ENCODE assay signal across 9 cellular contexts in the genomic region with DNA sequence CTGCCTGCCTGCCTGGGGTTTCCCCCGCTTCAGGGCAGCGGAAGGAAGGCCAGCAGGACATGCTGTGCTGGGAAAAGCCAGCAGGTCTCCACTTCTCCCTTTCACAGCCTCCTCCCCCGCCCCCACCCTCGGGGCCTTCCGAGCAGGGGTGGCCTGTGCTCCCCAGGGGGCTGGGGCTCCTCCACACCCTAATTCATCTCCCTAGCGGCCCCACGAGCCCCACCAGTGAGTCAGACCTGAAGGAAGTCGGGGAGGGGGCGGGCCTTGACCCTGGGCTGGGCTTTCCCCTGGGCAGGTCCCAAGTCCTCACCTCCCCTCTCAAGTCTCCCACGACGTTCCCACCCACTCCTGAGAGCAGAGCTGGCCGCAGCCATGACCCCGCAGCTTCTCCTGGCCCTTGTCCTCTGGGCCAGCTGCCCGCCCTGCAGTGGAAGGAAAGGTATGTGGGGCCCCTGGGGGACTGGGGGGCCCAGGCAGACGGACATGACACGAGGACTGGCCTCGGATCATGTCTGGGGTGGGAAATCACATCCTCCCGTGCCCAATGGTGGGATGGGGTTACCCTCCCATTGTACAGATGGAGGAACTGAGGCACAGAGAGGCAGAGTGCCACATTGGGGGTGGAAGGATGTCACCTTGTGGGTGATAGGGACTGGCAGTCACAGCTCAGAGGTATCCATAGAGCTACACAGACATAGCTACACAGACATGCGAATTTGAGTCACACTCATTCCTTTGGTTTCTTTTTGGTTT. TPM values are rescaled to one million over a fixed set of nuclear protein-coding genes. Genes with fewer than 3 reads are reported as not detected.
DNase-seq lines count a peak whose midpoint lies in the region; ATAC-seq, FAIRE-seq and TF ChIP-seq lines count a peak whose summit lies in the region.
"Had no signal": no experiment of that assay in that cellular context is flagged by ENCODE, and none has a peak within 500 bp of the region (broad histone marks: within the 10 kb centered on the region; RNA-seq: fewer than 3 reads in every experiment).

A gene (plus strand): TSS at position 345 of the 753 bp plus-strand sequence. CDS start 28 bp downstream, at position 373.

- in situ Hi-C loops in GM12878 (cut with MboI) = no loop called here

- H2AFZ ChIP-seq in Karpas-422 (ENCODE audit: low read length) = no peak within 1 kb of the TSS
- peak within 1 kb of the TSS; percentile 83 for H2AFZ ChIP-seq in GM12878 (ENCODE audit: control insufficient read depth, low read depth, low read length)

- H3K9me3 ChIP-seq in Karpas-422 (ENCODE audit: low read length) (no peaks in the 10 kb centered on the region), GM12878 (replicated peaks; ENCODE audit: control insufficient read depth, insufficient read depth, low read length) (no peaks in the 10 kb centered on the region), mucosa of descending colon (no peaks in the 10 kb centered on the region)
- H3K9me3 ChIP-seq: neutrophil had no signal

- H3K4me2 ChIP-seq in Karpas-422 (ENCODE audit: low read depth, low read length, poor library complexity, severe bottlenecking) (no peak within 1 kb of the TSS), GM12878 (ENCODE audit: control insufficient read depth, insufficient read depth) (peak within 1 kb of the TSS; percentile 75)

- H3K9ac ChIP-seq in Karpas-422 (ENCODE audit: low read length) (no peak within 1 kb of the TSS), GM12878 (ENCODE audit: control insufficient read depth, insufficient read depth, low read length) (peak within 1 kb of the TSS; percentile 95)

- peak; percentile 60 for DNase-seq in Karpas-422
- DNase-seq in GM12878 (ENCODE audit: low read depth, low spot score) = peak; percentile 88
- peak in 1 of 3 donors; percentile 60 for DNase-seq in mucosa of descending colon
- DNase-seq in COLO668 (lab: John Stamatoyannopoulos, UW; ENCODE audit: unreplicated experiment) = no peak
- no peak for DNase-seq in NCI-H1048 (lab: John Stamatoyannopoulos, UW)

- peak; percentile 38 for FAIRE-seq in GM12878 (lab: Jason Lieb, UNC)

- 1% methylated on average over 18 of the region's 19 CpGs for WGBS in GM12878 (ENCODE audit: insufficient coverage, insufficient replicate concordance, low lambda C conversion rate, missing lambda C conversion rate)

- H4K20me1 ChIP-seq in Karpas-422 (ENCODE audit: insufficient read depth, low read depth, low read length) (no peaks in the 10 kb centered on the region), GM12878 (ENCODE audit: control insufficient read depth, insufficient read depth) (no peaks in the 10 kb centered on the region)

- TF ChIP-seq POLR2A in GM10847 (IDR thresholded peaks at IDR 0.05; ENCODE audit: extremely low read depth, insufficient read length) (peak; percentile 58), GM12878 (IDR thresholded peaks at IDR 0.05; ENCODE audit: low read depth, low read length) (peak; percentile 84)

- SMC1A ChIA-PET in GM12878 (lab: Charles Lee; ENCODE audit: uncharacterized antibody, unreplicated experiment) = interaction anchor here (1.4 to 2.3 kb wide), 4 partner anchors 15 to 242 kb away, joined by 4 to 9 read pairs (median 5); a partner anchor contains a TSS

- H3K4me1 ChIP-seq in Karpas-422 (ENCODE audit: low read length) (peaks cover 7% of the 10 kb centered on the region), GM12878 (ENCODE audit: control insufficient read depth, insufficient read depth, low read length) (peaks cover 24% of the 10 kb centered on the region), mucosa of descending colon (ENCODE audit: low read depth) (no peaks in the 10 kb centered on the region)

- no peak; a peak in 1 of 6 replicates for TF ChIP-seq CTCF in GM12878 (IDR thresholded peaks at IDR 0.05 in 2 of 3, conservative IDR thresholded peaks at IDR 0.05 in 1 of 3; ENCODE audit: control insufficient read depth in 2 of 3, extremely low read depth in 1 of 3, insufficient read depth in 1 of 3, low read depth in 3 of 3, low read length in 3 of 3)
- no peak for TF ChIP-seq CTCF in mucosa of descending colon (IDR thresholded peaks at IDR 0.05)

- H3K27me3 ChIP-seq in Karpas-422 (ENCODE audit: low read length) = no peaks in the 10 kb centered on the region
- no peaks in the 10 kb centered on the region for H3K27me3 ChIP-seq in GM12878 (replicated peaks in 1 of 2; ENCODE audit: control insufficient read depth in 2 of 2, insufficient read depth in 2 of 2, low read length in 1 of 2)

- TF ChIP-seq EP300 in GM12878 (IDR thresholded peaks at IDR 0.05; ENCODE audit: borderline replicate concordance in 1 of 2, control insufficient read depth in 1 of 2, low read depth in 2 of 2, low read length in 2 of 2) = peak in 1 of 2 experiments; percentile 67; a peak in 3 of 4 replicates

- POLR2A ChIA-PET in GM12878 (lab: Charles Lee) = interaction anchor here (0.5 to 6.0 kb wide), 15 partner anchors 8 to 777 kb away, joined by 3 to 45 read pairs (median 4); a partner anchor contains a TSS

- BruUV-seq in GM12878 (replicated peaks; lab: Mats Ljungman, UMichigan) = no TSS peak

- no peaks in the 10 kb centered on the region for H3K36me3 ChIP-seq in Karpas-422 (ENCODE audit: insufficient read depth, low read length)
- H3K36me3 ChIP-seq in GM12878 (ENCODE audit: control insufficient read depth in 2 of 2, insufficient read depth in 2 of 2, low read length in 1 of 2) = peaks cover 0 to 3% of the 10 kb centered on the region in 2 experiments; a peak in 1 of 4 replicates
- no peaks in the 10 kb centered on the region for H3K36me3 ChIP-seq in mucosa of descending colon (ENCODE audit: low read depth)
- H3K36me3 ChIP-seq: neutrophil had no signal

- H3K79me2 ChIP-seq in Karpas-422 (ENCODE audit: low read length) = no peaks in the 10 kb centered on the region
- peaks cover 56% of the 10 kb centered on the region for H3K79me2 ChIP-seq in GM12878 (ENCODE audit: control insufficient read depth, insufficient read depth, low read length)

- ATAC-seq in GM21528 (IDR thresholded peaks at IDR 0.05; ENCODE audit: low FRiP score, unreplicated experiment) (peak; percentile 56), GM12878 (peak; percentile 86), mucosa of descending colon (peak; percentile 59), GM18858 (IDR thresholded peaks at IDR 0.05; ENCODE audit: unreplicated experiment) (no peak)

- no peak for TF ChIP-seq RAD21 in GM12878 (IDR thresholded peaks at IDR 0.05; ENCODE audit: insufficient read depth, low read depth, low read length)

- CTCF ChIA-PET in GM12878 (lab: Yijun Ruan, JAX) = interaction anchor here (0.6 to 2.6 kb wide), 10 partner anchors 10 to 243 kb away, joined by 3 to 19 read pairs (median 4); a partner anchor contains a TSS

- H3K9me2 ChIP-seq in Karpas-422 (replicated peaks; ENCODE audit: insufficient read depth, low read length) = no peaks in the 10 kb centered on the region

- intact Hi-C loops in GM12878 (cut with micrococcal nuclease; ENCODE audit: unreplicated experiment) (loop anchor here (2.0 kb wide), 2 partner anchors 15 to 17 kb away; a partner anchor contains a TSS), mucosa of descending colon (cut with DNase I, micrococcal nuclease) (no loop called here)

- H3K4me3 ChIP-seq in Karpas-422 (ENCODE audit: low read length) (no peak within 1 kb of the TSS), GM12878 (peak within 1 kb of the TSS; percentile 93), mucosa of descending colon (no peak within 1 kb of the TSS)

- RAD21 ChIA-PET in GM12878 (lab: Charles Lee; ENCODE audit: unreplicated experiment) = interaction anchor here (0.7 to 2.3 kb wide), 9 partner anchors 11 to 242 kb away, joined by 3 to 10 read pairs (median 3); a partner anchor contains a TSS

- H3K27ac ChIP-seq in Karpas-422 (ENCODE audit: low read length) (no peak within 1 kb of the TSS), GM12878 (ENCODE audit: control insufficient read depth, insufficient read depth) (peak within 1 kb of the TSS; percentile 99)
- H3K27ac ChIP-seq: neutrophil had no signal

TF ChIP-seq in GM12878, 131 proteins besides CTCF, POLR2A, EP300 and RAD21 (continues in another document):
- TF ChIP-seq, protein P1, sequence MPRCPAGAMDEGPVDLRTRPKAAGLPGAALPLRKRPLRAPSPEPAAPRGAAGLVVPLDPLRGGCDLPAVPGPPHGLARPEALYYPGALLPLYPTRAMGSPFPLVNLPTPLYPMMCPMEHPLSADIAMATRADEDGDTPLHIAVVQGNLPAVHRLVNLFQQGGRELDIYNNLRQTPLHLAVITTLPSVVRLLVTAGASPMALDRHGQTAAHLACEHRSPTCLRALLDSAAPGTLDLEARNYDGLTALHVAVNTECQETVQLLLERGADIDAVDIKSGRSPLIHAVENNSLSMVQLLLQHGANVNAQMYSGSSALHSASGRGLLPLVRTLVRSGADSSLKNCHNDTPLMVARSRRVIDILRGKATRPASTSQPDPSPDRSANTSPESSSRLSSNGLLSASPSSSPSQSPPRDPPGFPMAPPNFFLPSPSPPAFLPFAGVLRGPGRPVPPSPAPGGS (IDR thresholded peaks at IDR 0.05; ENCODE audit: borderline replicate concordance, insufficient read depth, low read depth, low read length, poor library complexity, severe bottlenecking) = peak; percentile 92

RNA-seq across cellular contexts. Expression of the gene that starts here (rescaled TPM):
- not detected in 2 replicates for total RNA-seq in Karpas-422 (2014; rRNA removed; shearing (Covaris generic); ENCODE audit: low replicate concordance)
- 450 and 530 TPM in 2 replicates for total RNA-seq in GM12878 (2013; cell fraction: nucleolus; rRNA removed)
- total RNA-seq in GM12878 (2014; rRNA removed) (137 and 149 TPM in 2 replicates), GM12878 (2014; rRNA removed; fragmentation: Illumina TruSeq; extraction: Trizol) (61.0 and 68.2 TPM in 2 replicates), GM12878 (2021) (224 and 232 TPM in 2 replicates), mucosa of descending colon (1 to 10 TPM; 1.1 to 5.4 (median 3.6) TPM)
- polyA plus RNA-seq in GM12878 (2011; ENCODE audit: low read depth) = 92.7 TPM
- polyA plus RNA-seq in GM12878 (2011; rRNA removed) (140 and 276 TPM in 2 replicates), GM12878 (2014; fragmentation: Illumina TruSeq; extraction: Trizol) (13.5 and 47.7 TPM in 2 replicates), GM12878 (2014; fragmentation: Nextera tagmentation; extraction: Ambion mirVana) (10 to 100 TPM; 22.0 to 61.1 TPM), GM12878 (2014; rRNA removed) (257 and 266 TPM in 2 replicates), GM12878 (2016; fragmentation: Nextera tagmentation; extraction: Ambion mirVana) (100 to 1,000 TPM; 278 to 288 TPM)
- polyA plus RNA-seq in GM12878 (2011; cell fraction: cytosol; rRNA removed) = 391 and 446 TPM in 2 replicates
- 237 and 277 TPM in 2 replicates for polyA plus RNA-seq in GM12878 (2011; cell fraction: nucleus; rRNA removed)
- 176 and 238 TPM in 2 replicates for polyA plus RNA-seq in GM12878 (2012)
- 103 and 190 TPM in 2 replicates for polyA minus RNA-seq in GM12878 (2011; rRNA and poly(A)+ RNA removed)
- polyA minus RNA-seq in GM12878 (2011; cell fraction: cytosol; rRNA and poly(A)+ RNA removed) = 139 and 168 TPM in 2 replicates
- polyA minus RNA-seq in GM12878 (2011; cell fraction: nucleus; rRNA and poly(A)+ RNA removed) = 74.0 and 109 TPM in 2 replicates

Comparison
In these comparisons a context has a peak if more than half of its experiments do, and no peak if none do; other contexts are left out.
1. RNA of the gene that starts here (total RNA-seq): 61.0 to 530 TPM in GM12878; 1.1 to 5.4 TPM in mucosa of descending colon and not detected in Karpas-422; every median in the first group is over 4 times any median in the second.
2. Peak in DNase-seq in Karpas-422; RNA of the gene not detected or under 1 TPM.